Comparison of ENCODE assay signal across 19 cellular contexts in genomic region chr5:76174101-76174500, GRCh38.
A peak's percentile ranks its signal among the peaks of the same experiment; 100 is the strongest.
DNase-seq lines count a peak whose midpoint lies in the region; ATAC-seq and TF ChIP-seq lines count a peak whose summit lies in the region.
"Had no signal": no experiment of that assay in that cellular context is flagged by ENCODE, and none has a peak within 500 bp of the region (broad histone marks: within the 10 kb centered on the region; RNA-seq: fewer than 3 reads in every experiment).

No MANE protein-coding gene starts in this region.

- H3K36me3 Mint-ChIP-seq in CD8-positive, alpha-beta T cell: no peaks in the 10 kb centered on the region

- peak; percentile 62 for ATAC-seq in CD8-positive, alpha-beta T cell
- ATAC-seq in left lobe of liver: peak; percentile 40
- peak; percentile 57 for ATAC-seq in upper lobe of right lung

- TF ChIP-seq CTCF in CD8-positive, alpha-beta T cell (IDR thresholded peaks at IDR 0.05): no peak
- TF ChIP-seq CTCF in upper lobe of right lung (IDR thresholded peaks at IDR 0.05): no peak

- H3K27ac ChIP-seq in CD8-positive, alpha-beta T cell (ENCODE audit: low read depth, low read length): no peak overlapping the region
- no peak overlapping the region for H3K27ac ChIP-seq in upper lobe of right lung
- H3K27ac ChIP-seq: BLaER1 treated with 17β-estradiol and CSF1 and Interleukin-3, amounts not matched to agents 10 nM and 100 nM; Peyer's patch had no signal

- no peak for DNase-seq in CD8-positive, alpha-beta T cell
- peak; percentile 91 for DNase-seq in NCI-H82 (lab: John Stamatoyannopoulos, UW)
- DNase-seq in left lobe of liver (ENCODE audit: low spot score): no peak
- DNase-seq in upper lobe of right lung: no peak
- no peak for DNase-seq in hippocampal formation (lab: John Stamatoyannopoulos, UW)
- no peak for DNase-seq in NCI-H1930 (lab: John Stamatoyannopoulos, UW)
- no peak for DNase-seq in pons (ENCODE audit: low spot score)
- DNase-seq: ACHN, DMS53, EL, GF-D8, Kasumi-1, NCI-H1417, NCI-H2029, NCI-H2227 treated with DMSO at 0.1 percent for 48 hours, NCI-H510A treated with DMSO at 0.1 percent for 48 hours, NCI-H748 treated with DMSO at 0.1 percent for 48 hours, Peyer's patch had no signal

- H3K4me3 ChIP-seq in CD8-positive, alpha-beta T cell (ENCODE audit: low read depth, low read length): no peak overlapping the region
- H3K4me3 ChIP-seq in upper lobe of right lung: no peak overlapping the region
- H3K4me3 ChIP-seq: BLaER1 treated with 17β-estradiol and CSF1 and Interleukin-3, amounts not matched to agents 10 nM and 100 nM; Peyer's patch had no signal

- H3K27me3 ChIP-seq in CD8-positive, alpha-beta T cell (ENCODE audit: insufficient read depth, low read length): no peaks in the 10 kb centered on the region
- H3K27me3 ChIP-seq in upper lobe of right lung: no peaks in the 10 kb centered on the region
- H3K27me3 ChIP-seq: BLaER1 treated with 17β-estradiol and CSF1 and Interleukin-3, amounts not matched to agents 10 nM and 100 nM; Peyer's patch had no signal

- H3K9me3 Mint-ChIP-seq in CD8-positive, alpha-beta T cell: no peaks in the 10 kb centered on the region

- POLR2A ChIA-PET in CD8-positive, alpha-beta T cell (lab: Charles Lee): no interaction called here

- intact Hi-C loops in CD8-positive, alpha-beta T cell (cut with DNase I, micrococcal nuclease): no loop called here
- intact Hi-C loops in upper lobe of right lung (cut with DNase I): no loop called here

- H3K9me3 ChIP-seq in CD8-positive, alpha-beta T cell (ENCODE audit: low read length): no peaks in the 10 kb centered on the region
- H3K9me3 ChIP-seq in upper lobe of right lung: no peaks in the 10 kb centered on the region
- H3K9me3 ChIP-seq: Peyer's patch had no signal

- H3K4me3 Mint-ChIP-seq in CD8-positive, alpha-beta T cell: no peak overlapping the region

- no peaks in the 10 kb centered on the region for H3K27me3 Mint-ChIP-seq in CD8-positive, alpha-beta T cell (ENCODE audit: low read depth)

- peaks cover 14% of the 10 kb centered on the region for H3K4me1 Mint-ChIP-seq in CD8-positive, alpha-beta T cell (ENCODE audit: low read depth)

- H3K36me3 ChIP-seq in CD8-positive, alpha-beta T cell (ENCODE audit: insufficient read depth, low read length): no peaks in the 10 kb centered on the region
- no peaks in the 10 kb centered on the region for H3K36me3 ChIP-seq in upper lobe of right lung
- H3K36me3 ChIP-seq: BLaER1 treated with 17β-estradiol and CSF1 and Interleukin-3, amounts not matched to agents 10 nM and 100 nM; Peyer's patch had no signal

- peaks cover 11% of the 10 kb centered on the region for H3K4me1 ChIP-seq in CD8-positive, alpha-beta T cell (ENCODE audit: insufficient read depth, low read length)
- H3K4me1 ChIP-seq in upper lobe of right lung: peaks cover 5% of the 10 kb centered on the region
- H3K4me1 ChIP-seq: Peyer's patch had no signal

- H3K27ac Mint-ChIP-seq in CD8-positive, alpha-beta T cell: no peak overlapping the region

- CTCF ChIA-PET in CD8-positive, alpha-beta T cell (lab: Charles Lee): interaction anchor here (0.7 to 2.7 kb wide), 13 partner anchors 9 to 418 kb away, joined by 3 to 36 read pairs (median 4); no protein-coding TSS in a partner anchor
